Comparison of ENCODE assay signal across 25 cellular contexts in the genomic region with DNA sequence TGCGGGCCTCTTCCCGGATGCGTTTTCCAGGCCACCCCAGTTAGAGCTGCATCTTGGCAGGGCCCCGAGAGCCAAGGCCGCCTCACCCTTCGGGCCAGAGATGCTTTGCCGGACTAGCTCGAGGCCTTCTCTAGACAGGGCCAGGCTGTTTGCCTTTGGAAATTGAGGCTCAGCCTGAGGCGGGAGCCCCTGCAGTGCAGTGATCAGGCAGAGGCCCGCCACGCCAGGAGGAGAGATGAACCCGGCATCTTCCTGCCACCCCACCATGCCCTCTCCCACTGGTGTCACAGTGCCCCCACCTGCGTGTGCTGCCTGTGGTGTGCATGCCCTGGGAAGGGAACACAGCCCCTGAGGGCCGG. TPM values are rescaled to one million over a fixed set of nuclear protein-coding genes. Genes with fewer than 3 reads are reported as not detected.
"Had no signal": no experiment of that assay in that cellular context is flagged by ENCODE, and none has a peak within 500 bp of the region (broad histone marks: within the 10 kb centered on the region; RNA-seq: fewer than 3 reads in every experiment).

No MANE protein-coding gene starts in this region.

- H3K27ac Mint-ChIP-seq: activated CD8-positive, alpha-beta T cell treated with anti-CD3 and anti-CD28 coated beads, Interleukin-2, amount 10 ng/mL, durations not matched to agents 7 days and 5 days; brain; T-helper 1 cell treated with Interleukin-12 subunit alpha and Interleukin-12 subunit beta and Interleukin-4 antibody, amounts not matched to agents 30 μg/mL and 1 μg/mL, for 36 hours had no signal

- DNase-seq: activated CD4-positive, alpha-beta T cell treated with anti-CD3 and anti-CD28 coated beads for 4 hours; activated CD4-positive, alpha-beta T cell treated with anti-CD3 and anti-CD28 coated beads, Interleukin-2, amount 50 U/mL, for 4 hours; activated CD8-positive, alpha-beta memory T cell treated with anti-CD3 and anti-CD28 coated beads, Interleukin-2, amount 50 U/mL, for 48 hours; activated CD8-positive, alpha-beta T cell treated with anti-CD3 and anti-CD28 coated beads, Interleukin-2, amount 10 ng/mL, durations not matched to agents 7 days and 5 days; activated naive CD4-positive, alpha-beta T cell treated with anti-CD3 and anti-CD28 coated beads, Interleukin-2, amount 50 U/mL, for 16 hours; activated T-cell treated with anti-CD3 and anti-CD28 coated beads, Interleukin-2, amount 50 U/mL, for 1 hour; amniotic stem cell; Karpas-422; MM.1S; NCI-H1105; NCI-H1436; NCI-H1694 treated with DMSO at 0.1 percent for 48 hours; NCI-H2081; NCI-H510A treated with DMSO at 0.1 percent for 48 hours; NCI-H69; NK-92 treated with Interleukin-12 subunit alpha and Interleukin-12 subunit beta, amount 100 ng/mL, for 24 hours; OCI-M1; Peyer's patch; SJCRH30 had no signal

- H3K9me3 ChIP-seq: Peyer's patch, SJCRH30 had no signal

- H3K36me3 ChIP-seq: Peyer's patch, SJCRH30 had no signal

- H3K4me3 ChIP-seq: Peyer's patch, SJCRH30 had no signal

- H3K4me1 Mint-ChIP-seq: brain; central memory CD8-positive, alpha-beta T cell had no signal

- H3K27me3 ChIP-seq: Peyer's patch, SJCRH30 had no signal

- H3K4me3 Mint-ChIP-seq: activated CD8-positive, alpha-beta T cell treated with anti-CD3 and anti-CD28 coated beads, Interleukin-2, amount 10 ng/mL, durations not matched to agents 7 days and 5 days; brain; central memory CD8-positive, alpha-beta T cell; T-helper 1 cell treated with Interleukin-12 subunit alpha and Interleukin-12 subunit beta and Interleukin-4 antibody, amounts not matched to agents 30 μg/mL and 1 μg/mL, for 36 hours had no signal

- H3K27ac ChIP-seq: Peyer's patch, RWPE1, SJCRH30 had no signal

- ATAC-seq: activated CD4-positive, CD25-positive, alpha-beta regulatory T cell treated with anti-CD3 and anti-CD28 coated beads, Interleukin-2, amount 50 U/mL, for 24 hours; activated CD8-positive, alpha-beta T cell treated with anti-CD3 and anti-CD28 coated beads, Interleukin-2, amount 10 ng/mL, durations not matched to agents 7 days and 5 days had no signal

- H3K4me1 ChIP-seq: Peyer's patch, SJCRH30 had no signal

- H3K9me3 Mint-ChIP-seq: central memory CD8-positive, alpha-beta T cell; T-helper 1 cell treated with Interleukin-12 subunit alpha and Interleukin-12 subunit beta and Interleukin-4 antibody, amounts not matched to agents 30 μg/mL and 1 μg/mL, for 36 hours had no signal

RNA-seq across cellular contexts. Expression of a gene that starts 8.9 kb away (rescaled TPM):
- total RNA-seq: activated CD8-positive, alpha-beta T cell treated with anti-CD3 and anti-CD28 coated beads, Interleukin-2, amount 10 ng/mL, durations not matched to agents 7 days and 5 days; astrocyte; Peyer's patch; SJCRH30 had no signal
